15 cellular contexts compared by ENCODE assay signal in the genomic region with DNA sequence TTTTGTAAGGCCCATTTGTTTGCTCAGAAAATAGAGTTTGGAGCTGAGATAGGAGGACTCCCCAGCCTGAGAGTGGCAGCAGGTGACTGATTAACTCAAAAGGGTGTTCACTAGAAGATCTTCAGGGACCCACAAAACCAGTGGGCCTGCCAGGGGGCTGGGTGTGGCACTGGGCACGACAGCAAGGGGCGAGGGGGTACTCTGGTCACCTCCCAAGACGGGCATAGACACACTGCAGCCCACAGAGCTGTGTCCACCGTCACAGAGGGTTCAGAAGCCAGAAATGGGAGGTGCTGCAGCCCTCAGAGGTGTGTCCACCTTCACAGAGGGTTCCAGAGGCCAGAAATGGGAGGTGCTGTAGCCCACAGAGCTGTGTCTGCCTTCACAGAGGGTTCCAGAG.
DNase-seq lines count a peak whose midpoint lies in the region; ATAC-seq and TF ChIP-seq lines count a peak whose summit lies in the region.
"Had no signal": no experiment of that assay in that cellular context is flagged by ENCODE, and none has a peak within 500 bp of the region (broad histone marks: within the 10 kb centered on the region; RNA-seq: fewer than 3 reads in every experiment).

No MANE protein-coding gene starts in this region.

- no peak for ATAC-seq in central memory CD8-positive, alpha-beta T cell (replicated peaks; ENCODE audit: extremely low read depth, poor library complexity, severe bottlenecking)
- ATAC-seq in memory B cell (ENCODE audit: low read depth) (no peak), HG02840 (IDR thresholded peaks at IDR 0.05; ENCODE audit: low FRiP score, unreplicated experiment) (no peak), HG02885 (IDR thresholded peaks at IDR 0.05; ENCODE audit: poor library complexity, unreplicated experiment) (no peak)
- ATAC-seq: Panc1, Right ventricle myocardium inferior had no signal

- no peaks in the 10 kb centered on the region for H3K27me3 Mint-ChIP-seq in MCF 10A (ENCODE audit: insufficient read depth, unreplicated experiment)
- no peaks in the 10 kb centered on the region for H3K27me3 Mint-ChIP-seq in central memory CD8-positive, alpha-beta T cell
- no peaks in the 10 kb centered on the region for H3K27me3 Mint-ChIP-seq in memory B cell
- H3K27me3 Mint-ChIP-seq: CD8-positive, alpha-beta memory T cell had no signal

- TF ChIP-seq CTCF in MCF 10A (IDR thresholded peaks at IDR 0.05; ENCODE audit: unreplicated experiment), result no peak
- TF ChIP-seq CTCF in breast epithelium (IDR thresholded peaks at IDR 0.05), result no peak

- no peaks in the 10 kb centered on the region for H3K36me3 ChIP-seq in breast epithelium

- H3K4me1 Mint-ChIP-seq in MCF 10A (ENCODE audit: insufficient read depth, unreplicated experiment) (no peaks in the 10 kb centered on the region), memory B cell (peaks cover 10% of the 10 kb centered on the region)
- H3K4me1 Mint-ChIP-seq in central memory CD8-positive, alpha-beta T cell, result peaks cover 16% of the 10 kb centered on the region

- H3K27me3 ChIP-seq in breast epithelium, result no peaks in the 10 kb centered on the region
- H3K27me3 ChIP-seq: BLaER1 treated with 17β-estradiol and CSF1 and Interleukin-3, amounts not matched to agents 10 nM and 100 nM had no signal

- DNase-seq in MCF 10A (ENCODE audit: unreplicated experiment) (no peak), breast epithelium (ENCODE audit: low spot score in 2 of 2) (no peak), memory B cell (ENCODE audit: low spot score in 2 of 2) (no peak), DMS79 (lab: John Stamatoyannopoulos, UW) (no peak)
- DNase-seq in central memory CD8-positive, alpha-beta T cell (ENCODE audit: low spot score in 2 of 2), result no peak
- DNase-seq: CD8-positive, alpha-beta memory T cell; NCI-H1105; NCI-H2081; NCI-H446 treated with DMSO at 0.1 percent for 48 hours; NCI-H69 had no signal

- peaks cover 49% of the 10 kb centered on the region for H3K36me3 Mint-ChIP-seq in MCF 10A (ENCODE audit: insufficient read depth, unreplicated experiment)
- peaks cover 24% of the 10 kb centered on the region for H3K36me3 Mint-ChIP-seq in central memory CD8-positive, alpha-beta T cell (ENCODE audit: insufficient read depth)
- peaks cover 32% of the 10 kb centered on the region for H3K36me3 Mint-ChIP-seq in memory B cell

- no peaks in the 10 kb centered on the region for H3K9me3 ChIP-seq in breast epithelium

- no TSS peak for BruUV-seq in MCF 10A (replicated peaks; lab: Mats Ljungman, UMichigan)

- no peak for TF ChIP-seq POLR2A in breast epithelium (IDR thresholded peaks at IDR 0.05)

- POLR2A ChIA-PET in MCF 10A (lab: Yijun Ruan, JAX), result no interaction called here

- H3K9me3 Mint-ChIP-seq in MCF 10A (ENCODE audit: unreplicated experiment) (no peaks in the 10 kb centered on the region), memory B cell (no peaks in the 10 kb centered on the region)
- no peaks in the 10 kb centered on the region for H3K9me3 Mint-ChIP-seq in central memory CD8-positive, alpha-beta T cell
- H3K9me3 Mint-ChIP-seq: CD8-positive, alpha-beta memory T cell had no signal

- CTCF ChIA-PET in MCF 10A (lab: Yijun Ruan, JAX), result no interaction called here

- intact Hi-C loops in MCF 10A (cut with micrococcal nuclease), result no loop called here
- intact Hi-C loops in breast epithelium (cut with DNase I; ENCODE audit: low total_unique reads), result no loop called here

- H3K4me1 ChIP-seq in breast epithelium, result no peaks in the 10 kb centered on the region

- no peak overlapping the region for H3K4me3 ChIP-seq in breast epithelium
- H3K4me3 ChIP-seq: BLaER1 treated with 17β-estradiol and CSF1 and Interleukin-3, amounts not matched to agents 10 nM and 100 nM had no signal

- no peak overlapping the region for H3K4me3 Mint-ChIP-seq in MCF 10A (ENCODE audit: unreplicated experiment)
- H3K4me3 Mint-ChIP-seq in central memory CD8-positive, alpha-beta T cell, result no peak overlapping the region
- no peak overlapping the region for H3K4me3 Mint-ChIP-seq in memory B cell

- peak overlapping the region; percentile 66 for H3K27ac Mint-ChIP-seq in MCF 10A (ENCODE audit: low read depth, unreplicated experiment)
- peak overlapping the region; percentile 41 for H3K27ac Mint-ChIP-seq in central memory CD8-positive, alpha-beta T cell (ENCODE audit: low read depth)
- peak overlapping the region; percentile 73 for H3K27ac Mint-ChIP-seq in memory B cell

- no peak overlapping the region for H3K27ac ChIP-seq in breast epithelium
- H3K27ac ChIP-seq: BLaER1 treated with 17β-estradiol and CSF1 and Interleukin-3, amounts not matched to agents 10 nM and 100 nM had no signal
